Comparison of ENCODE assay signal across 12 cellular contexts in the genomic region with DNA sequence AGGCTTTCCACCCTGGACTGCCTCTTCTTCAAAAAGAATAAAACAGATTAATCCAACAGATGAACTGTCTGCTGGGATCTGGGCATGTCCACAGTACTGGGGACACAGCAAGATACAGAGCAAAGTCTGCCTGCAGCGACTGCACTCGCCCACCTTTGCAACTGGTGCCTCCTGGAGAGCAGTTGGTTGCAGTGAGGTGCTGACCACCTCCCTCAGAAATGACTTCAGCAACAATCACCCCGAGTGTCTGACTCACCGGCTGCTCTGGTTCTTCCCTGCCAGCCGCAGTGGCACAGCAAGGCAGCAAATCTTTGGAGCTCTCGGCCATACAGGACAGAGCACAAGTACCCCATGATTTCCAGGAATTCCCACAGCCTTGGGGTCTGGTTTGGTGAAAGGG.
DNase-seq lines count a peak whose midpoint lies in the region; ATAC-seq and TF ChIP-seq lines count a peak whose summit lies in the region.
"Had no signal": no experiment of that assay in that cellular context is flagged by ENCODE, and none has a peak within 500 bp of the region (broad histone marks: within the 10 kb centered on the region; RNA-seq: fewer than 3 reads in every experiment).

No MANE protein-coding gene starts in this region.

- H3K4me3 ChIP-seq in astrocyte of the spinal cord (ENCODE audit: low read depth, low read length), result no peak overlapping the region
- H3K4me3 ChIP-seq: lower lobe of right lung, transverse colon had no signal

- ATAC-seq in GM18517 (IDR thresholded peaks at IDR 0.05; ENCODE audit: unreplicated experiment) (no peak), GM21529 (IDR thresholded peaks at IDR 0.05; ENCODE audit: unreplicated experiment) (no peak)
- ATAC-seq: activated CD4-positive, CD25-positive, alpha-beta regulatory T cell treated with anti-CD3 and anti-CD28 coated beads, Interleukin-2, amount 50 U/mL, for 24 hours; lower lobe of right lung had no signal

- TF ChIP-seq CTCF in astrocyte of the spinal cord (IDR thresholded peaks at IDR 0.05; ENCODE audit: low read depth, low read length), result no peak

- peak; percentile 62 for DNase-seq in EH (ENCODE audit: low read depth)
- DNase-seq in LoVo (ENCODE audit: low spot score), result peak; percentile 36
- DNase-seq in astrocyte of the spinal cord (ENCODE audit: low read depth, low spot score), result peak; percentile 79
- DNase-seq in myocyte (ENCODE audit: low read depth), result peak; percentile 91
- DNase-seq in NCI-H82 (lab: John Stamatoyannopoulos, UW), result no peak
- DNase-seq in activated naive CD4-positive, alpha-beta T cell treated with Interleukin-2 at 50 U/mL for 16 hours, result no peak
- DNase-seq: GDM1, lower lobe of right lung had no signal

- in situ Hi-C loops in astrocyte of the spinal cord (cut with HindIII; ENCODE audit: low sequenced_read_pairs), result no loop called here

Comparison
In these comparisons a context has a peak if more than half of its experiments do, and no peak if none do; other contexts are left out.
1. DNase-seq: peak in EH (single experiment), LoVo (single experiment), astrocyte of the spinal cord (single experiment) and myocyte (single experiment); none in NCI-H82 (single experiment) and activated naive CD4-positive, alpha-beta T cell treated with Interleukin-2 at 50 U/mL for 16 hours (single experiment).